Comparison of ENCODE assay signal across 23 cellular contexts in genomic region chr17:39000021-39000601, GRCh38. TPM values are rescaled to one million over a fixed set of nuclear protein-coding genes. Genes with fewer than 3 reads are reported as not detected.
DNase-seq lines count a peak whose midpoint lies in the region; ATAC-seq and TF ChIP-seq lines count a peak whose summit lies in the region.
"Had no signal": no experiment of that assay in that cellular context is flagged by ENCODE, and none has a peak within 500 bp of the region (broad histone marks: within the 10 kb centered on the region; RNA-seq: fewer than 3 reads in every experiment).

No MANE protein-coding gene starts in this region.

- 46% methylated on average over 4 of the region's 4 CpGs for WGBS in esophagus muscularis mucosa
- 39% methylated on average over 4 of the region's 4 CpGs for WGBS in prostate gland

- no peak for DNase-seq in breast epithelium (ENCODE audit: low spot score in 2 of 2)
- DNase-seq in MCF 10A (ENCODE audit: unreplicated experiment): no peak
- no peak for DNase-seq in esophagus muscularis mucosa (ENCODE audit: extremely low spot score)
- no peak for DNase-seq in prostate gland (ENCODE audit: low spot score)
- DNase-seq in upper lobe of right lung: no peak
- DNase-seq in nephron progenitor cell: no peak
- no peak for DNase-seq in KG1 (lab: John Stamatoyannopoulos, UW)
- DNase-seq in GM10266 (ENCODE audit: extremely low spot score): no peak
- DNase-seq: 8988T; activated CD4-positive, alpha-beta T cell treated with anti-CD3 and anti-CD28 coated beads for 48 hours; activated naive CD4-positive, alpha-beta T cell; DMS53; immature natural killer cell; mesendoderm; NCI-H774; PC-9; psoas muscle had no signal

- peaks cover 38% of the 10 kb centered on the region for H3K4me1 Mint-ChIP-seq in MCF 10A (ENCODE audit: insufficient read depth, unreplicated experiment)
- peaks cover 21% of the 10 kb centered on the region for H3K4me1 Mint-ChIP-seq in nephron progenitor cell

- H3K36me3 Mint-ChIP-seq in MCF 10A (ENCODE audit: insufficient read depth, unreplicated experiment): peaks cover 5% of the 10 kb centered on the region
- H3K36me3 Mint-ChIP-seq in nephron progenitor cell (ENCODE audit: low read depth): peaks cover 4% of the 10 kb centered on the region

- no peak overlapping the region for H3K4me3 ChIP-seq in breast epithelium
- H3K4me3 ChIP-seq in esophagus muscularis mucosa: no peak overlapping the region
- no peak overlapping the region for H3K4me3 ChIP-seq in prostate gland
- H3K4me3 ChIP-seq in upper lobe of right lung: no peak overlapping the region
- H3K4me3 ChIP-seq: PC-9, psoas muscle, SK-N-MC had no signal

- H3K36me3 ChIP-seq in breast epithelium (no peaks in the 10 kb centered on the region), esophagus muscularis mucosa (no peaks in the 10 kb centered on the region), prostate gland (no peaks in the 10 kb centered on the region), upper lobe of right lung (no peaks in the 10 kb centered on the region)

- H3K27me3 Mint-ChIP-seq in MCF 10A (ENCODE audit: insufficient read depth, unreplicated experiment): no peaks in the 10 kb centered on the region
- peaks cover 26% of the 10 kb centered on the region for H3K27me3 Mint-ChIP-seq in nephron progenitor cell (ENCODE audit: low read depth, poor library complexity)

- no peak for ATAC-seq in upper lobe of right lung
- ATAC-seq: HCT116, psoas muscle had no signal

- H3K27ac ChIP-seq in breast epithelium (peak overlapping the region; percentile 86 to 96), esophagus muscularis mucosa (replicated peaks in 1 of 4) (peak overlapping the region; percentile 46 to 84 (median 62)), prostate gland (peak overlapping the region; percentile 13 to 61), upper lobe of right lung (peak overlapping the region; percentile 66)
- H3K27ac ChIP-seq: PC-9, psoas muscle, SK-N-MC had no signal

- CTCF ChIA-PET in MCF 10A (lab: Yijun Ruan, JAX): interaction anchor here (0.6 to 2.6 kb wide), 3 partner anchors 16 to 1415 kb away, joined by 3 to 10 read pairs (median 4); no protein-coding TSS in a partner anchor

- TF ChIP-seq CTCF in breast epithelium (IDR thresholded peaks at IDR 0.05): no peak
- TF ChIP-seq CTCF in MCF 10A (IDR thresholded peaks at IDR 0.05; ENCODE audit: unreplicated experiment): no peak
- TF ChIP-seq CTCF in esophagus muscularis mucosa (IDR thresholded peaks at IDR 0.05): no peak
- TF ChIP-seq CTCF in prostate gland (IDR thresholded peaks at IDR 0.05): no peak
- TF ChIP-seq CTCF in upper lobe of right lung (IDR thresholded peaks at IDR 0.05): no peak
- no peak for TF ChIP-seq CTCF in nephron progenitor cell (IDR thresholded peaks at IDR 0.05)
- no peak for TF ChIP-seq CTCF in GM10266 (IDR thresholded peaks at IDR 0.05; ENCODE audit: control insufficient read depth, insufficient read depth, low read depth, missing control alignments)

- no peaks in the 10 kb centered on the region for H3K27me3 ChIP-seq in breast epithelium
- H3K27me3 ChIP-seq in esophagus muscularis mucosa: no peaks in the 10 kb centered on the region
- no peaks in the 10 kb centered on the region for H3K27me3 ChIP-seq in prostate gland (replicated peaks; ENCODE audit: insufficient read depth)
- H3K27me3 ChIP-seq in upper lobe of right lung: no peaks in the 10 kb centered on the region

- H3K9me3 ChIP-seq in breast epithelium: peaks cover 17 to 19% of the 10 kb centered on the region in 2 donors
- H3K9me3 ChIP-seq in esophagus muscularis mucosa: peaks cover 0 to 18% (median 13%) of the 10 kb centered on the region in 4 donors
- no peaks in the 10 kb centered on the region for H3K9me3 ChIP-seq in prostate gland
- peaks cover 11% of the 10 kb centered on the region for H3K9me3 ChIP-seq in upper lobe of right lung

- TF ChIP-seq EP300 in esophagus muscularis mucosa (IDR thresholded peaks at IDR 0.05): no peak

- POLR2A ChIA-PET in MCF 10A (lab: Yijun Ruan, JAX): interaction anchor here (1.3 to 1.6 kb wide), 2 partner anchors 144 to 153 kb away, joined by 4 to 7 read pairs; no protein-coding TSS in a partner anchor

- H3K4me3 Mint-ChIP-seq in MCF 10A (ENCODE audit: unreplicated experiment) (no peak overlapping the region), nephron progenitor cell (no peak overlapping the region)
- H3K4me3 Mint-ChIP-seq: CD14-positive monocyte, immature natural killer cell, nephron had no signal

- H3K4me1 ChIP-seq in breast epithelium (peaks cover 10 to 13% of the 10 kb centered on the region in 2 donors), esophagus muscularis mucosa (peaks cover 28 to 48% (median 39%) of the 10 kb centered on the region in 4 donors), prostate gland (replicated peaks) (no peaks in the 10 kb centered on the region), upper lobe of right lung (peaks cover 14% of the 10 kb centered on the region)

- no TSS peak for BruUV-seq in MCF 10A (replicated peaks; lab: Mats Ljungman, UMichigan)

- TF ChIP-seq POLR2A in breast epithelium (IDR thresholded peaks at IDR 0.05) (no peak), esophagus muscularis mucosa (IDR thresholded peaks at IDR 0.05; ENCODE audit: low read depth) (no peak), prostate gland (IDR thresholded peaks at IDR 0.05) (no peak)

- intact Hi-C loops in breast epithelium (cut with DNase I; ENCODE audit: low total_unique reads): no loop called here
- intact Hi-C loops in MCF 10A (cut with micrococcal nuclease): no loop called here
- intact Hi-C loops in esophagus muscularis mucosa (cut with DNase I): no loop called here
- intact Hi-C loops in prostate gland (cut with DNase I): no loop called here
- intact Hi-C loops in upper lobe of right lung (cut with DNase I): no loop called here

- H3K27ac Mint-ChIP-seq in MCF 10A (ENCODE audit: low read depth, unreplicated experiment): no peak overlapping the region
- H3K27ac Mint-ChIP-seq in nephron progenitor cell: no peak overlapping the region
- H3K27ac Mint-ChIP-seq: immature natural killer cell, nephron had no signal

- H3K9me3 Mint-ChIP-seq in MCF 10A (ENCODE audit: unreplicated experiment) (peaks cover 32% of the 10 kb centered on the region), nephron progenitor cell (peaks cover 36% of the 10 kb centered on the region)

RNA-seq across cellular contexts. Expression of gene FBXO47, which starts 32.9 kb away (rescaled TPM):
- not detected for total RNA-seq in breast epithelium
- total RNA-seq in MCF 10A (2022): not detected in 2 replicates
- total RNA-seq in esophagus muscularis mucosa: under 1 TPM in 1 of 4 donors, not detected in 3; 0.26 TPM
- 1 to 10 TPM in 1 of 2 donors, not detected in 1; 5.1 TPM for total RNA-seq in prostate gland
- total RNA-seq in upper lobe of right lung: not detected
- total RNA-seq: aorta, chondrocyte, PC-9, psoas muscle had no signal

Comparison
In these comparisons a context has a peak if more than half of its experiments do, and no peak if none do; other contexts are left out.
1. H3K27ac ChIP-seq: peak in every context shown above with its lines; median percentile 91 in breast epithelium; 66 in upper lobe of right lung; 62 in esophagus muscularis mucosa; 37 in prostate gland.